8 cellular contexts compared by ENCODE assay signal in the genomic region with DNA sequence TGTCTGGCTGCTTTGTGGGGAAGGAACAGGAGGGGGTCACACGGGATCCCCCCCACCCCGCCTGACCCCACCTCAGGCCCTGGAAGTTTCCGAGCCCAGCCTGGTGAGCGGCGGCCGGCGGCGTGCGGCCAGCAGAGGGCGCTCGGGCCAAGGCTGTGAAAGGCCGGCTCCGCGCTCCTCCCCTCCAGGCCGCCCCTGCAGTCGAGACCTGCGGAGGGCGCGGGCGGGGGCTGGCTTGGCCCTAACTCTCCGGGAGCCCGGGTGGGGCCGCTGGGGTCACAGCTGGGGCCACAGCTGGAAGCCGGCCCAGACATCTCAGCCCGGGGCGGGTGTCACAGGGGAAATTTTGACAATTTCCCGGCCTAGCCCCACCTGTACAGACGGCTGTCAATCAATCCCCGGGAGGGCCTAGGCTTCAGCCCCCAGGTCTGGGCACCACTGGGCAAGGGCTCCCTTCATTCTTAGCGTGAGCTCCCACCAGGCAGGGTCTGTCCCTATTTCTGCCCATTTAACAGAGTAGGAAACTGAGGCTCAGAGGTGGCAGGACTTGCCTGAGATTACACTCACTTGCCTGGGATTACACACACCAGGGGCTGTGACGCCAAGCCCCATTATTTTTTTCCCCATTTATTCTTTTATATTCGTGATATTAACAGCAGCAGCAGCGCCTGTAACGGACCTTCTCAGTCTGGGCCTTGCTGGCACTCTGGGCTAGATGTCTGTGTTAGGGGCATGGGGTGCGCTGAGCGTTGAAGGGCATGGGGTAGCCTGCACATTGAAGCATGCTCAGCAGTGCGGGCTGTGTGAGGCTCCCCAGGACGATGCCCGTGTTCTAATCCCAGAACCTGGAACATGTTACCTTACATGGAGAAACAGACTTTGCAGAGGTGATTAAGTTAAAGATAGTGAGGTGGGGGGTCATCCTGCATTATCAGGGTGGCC. TPM values are rescaled to one million over a fixed set of nuclear protein-coding genes. Genes with fewer than 3 reads are reported as not detected.
DNase-seq lines count a peak whose midpoint lies in the region; ATAC-seq and TF ChIP-seq lines count a peak whose summit lies in the region.

No MANE protein-coding gene starts in this region.

- H3K9me3 ChIP-seq in fibroblast of lung (ENCODE audit: control insufficient read depth, insufficient read depth, low read depth, low read length), result no peaks in the 10 kb centered on the region

- in situ Hi-C loops in G401 (cut with HindIII; ENCODE audit: low sequenced_read_pairs), result no loop called here

- no peak overlapping the region for H3K27ac ChIP-seq in fibroblast of lung (ENCODE audit: insufficient read depth, low read length)

- no peak overlapping the region for H3K4me2 ChIP-seq in fibroblast of lung (ENCODE audit: extremely low read depth, insufficient read depth, low read length)

- TF ChIP-seq CTCF in fibroblast of lung (conservative IDR thresholded peaks at IDR 0.05 in 1 of 2, IDR thresholded peaks at IDR 0.05 in 1 of 2; ENCODE audit: low read depth in 1 of 2, low read length in 2 of 2), result peak; percentile 60 to 69
- peak; percentile 97 for TF ChIP-seq CTCF in neural crest cell (conservative IDR thresholded peaks at IDR 0.05)

- H3K4me3 Mint-ChIP-seq in neural crest cell, result no peak overlapping the region

- no peak overlapping the region for H2AFZ ChIP-seq in fibroblast of lung (ENCODE audit: low read length)

- no peak overlapping the region for H3K4me3 ChIP-seq in fibroblast of lung (replicated peaks in 1 of 4; ENCODE audit: control extremely low read depth in 1 of 4, insufficient read depth in 1 of 4, low read depth in 3 of 4, low read length in 4 of 4)

- H3K27me3 ChIP-seq in fibroblast of lung (ENCODE audit: control insufficient read depth, insufficient read depth, low read length), result no peaks in the 10 kb centered on the region

- no peaks in the 10 kb centered on the region for H3K4me1 ChIP-seq in fibroblast of lung (ENCODE audit: control insufficient read depth, extremely low read depth, insufficient read depth, low read length)

- H3K27ac Mint-ChIP-seq in neural crest cell (ENCODE audit: unreplicated experiment), result no peak overlapping the region

- H3K36me3 ChIP-seq in fibroblast of lung (ENCODE audit: control insufficient read depth, insufficient read depth, low read length), result no peaks in the 10 kb centered on the region

- no peaks in the 10 kb centered on the region for H4K20me1 ChIP-seq in fibroblast of lung (ENCODE audit: control insufficient read depth, extremely low read depth, insufficient read depth, low read length)

- H3K9me3 Mint-ChIP-seq in neural crest cell, result no peaks in the 10 kb centered on the region

- no peaks in the 10 kb centered on the region for H3K79me2 ChIP-seq in fibroblast of lung (ENCODE audit: control insufficient read depth, insufficient read depth, low read length)

- DNase-seq in G401 (ENCODE audit: low spot score), result peak; percentile 19
- DNase-seq in OCI-M1 (lab: John Stamatoyannopoulos, UW), result peak; percentile 67
- peak; percentile 80 to 82 for DNase-seq in activated T-cell treated with anti-CD3 and anti-CD28 coated beads, Interleukin-2, amount 50 U/mL, for 48 hours
- DNase-seq in fibroblast of lung (ENCODE audit: low read depth in 2 of 2), result peak; percentile 31 to 32
- peak; percentile 75 for DNase-seq in neural crest cell (ENCODE audit: low read depth, low spot score)
- peak; percentile 53 for DNase-seq in superior temporal gyrus (ENCODE audit: extremely low spot score)

- H3K27me3 Mint-ChIP-seq in neural crest cell (ENCODE audit: low read depth), result peaks cover 7% of the 10 kb centered on the region

- H3K36me3 Mint-ChIP-seq in neural crest cell (ENCODE audit: low read depth), result no peaks in the 10 kb centered on the region

- ATAC-seq in HG02870 (IDR thresholded peaks at IDR 0.05; ENCODE audit: unreplicated experiment) (peak; percentile 46), GM18873 (IDR thresholded peaks at IDR 0.05; ENCODE audit: low FRiP score, unreplicated experiment) (no peak)

- no peak overlapping the region for H3K9ac ChIP-seq in fibroblast of lung (ENCODE audit: insufficient read depth, low read length)

- peaks cover 15% of the 10 kb centered on the region for H3K4me1 Mint-ChIP-seq in neural crest cell

RNA-seq across cellular contexts. Expression of gene ZBP1, which starts 23.0 kb away (rescaled TPM):
- total RNA-seq in G401 (2014; rRNA removed; shearing (Covaris generic)), result not detected in 2 replicates
- total RNA-seq in fibroblast of lung, result not detected in 2 replicates
- not detected in 2 replicates for polyA plus RNA-seq in fibroblast of lung
- polyA plus RNA-seq in fibroblast of lung (2012), result not detected in 2 replicates
- polyA minus RNA-seq in fibroblast of lung (ENCODE audit: low replicate concordance), result not detected in 2 replicates
- total RNA-seq in neural crest cell, result not detected in 2 replicates

RNA-seq across cellular contexts. Expression of gene PCK1, which starts 36.4 kb away (rescaled TPM):
- total RNA-seq in G401 (2014; rRNA removed; shearing (Covaris generic)), result 0.49 TPM in 1 of 2 replicates, not detected in the other
- total RNA-seq in fibroblast of lung, result under 0.01 TPM in 1 of 2 replicates, not detected in the other
- not detected in 2 replicates for polyA plus RNA-seq in fibroblast of lung
- polyA plus RNA-seq in fibroblast of lung (2012), result not detected in 2 replicates
- not detected in 2 replicates for polyA minus RNA-seq in fibroblast of lung (ENCODE audit: low replicate concordance)
- not detected in 2 replicates for total RNA-seq in neural crest cell

Comparison
In these comparisons a context has a peak if more than half of its experiments do, and no peak if none do; other contexts are left out.
1. DNase-seq: peak in every context shown above with its lines; median percentile 81 in activated T-cell treated with anti-CD3 and anti-CD28 coated beads, Interleukin-2, amount 50 U/mL, for 48 hours; 75 in neural crest cell; 67 in OCI-M1; 53 in superior temporal gyrus; 32 in fibroblast of lung; 19 in G401.